17 cellular contexts compared by ENCODE assay signal in genomic region chr3:151146731-151147091, GRCh38. TPM values are rescaled to one million over a fixed set of nuclear protein-coding genes. Genes with fewer than 3 reads are reported as not detected.
A peak's percentile ranks its signal among the peaks of the same experiment; 100 is the strongest.
DNase-seq lines count a peak whose midpoint lies in the region; ATAC-seq and TF ChIP-seq lines count a peak whose summit lies in the region.
"Had no signal": no experiment of that assay in that cellular context is flagged by ENCODE, and none has a peak within 500 bp of the region (broad histone marks: within the 10 kb centered on the region; RNA-seq: fewer than 3 reads in every experiment).

No MANE protein-coding gene starts in this region.

- H3K27me3 Mint-ChIP-seq in immature natural killer cell (ENCODE audit: low read depth in 3 of 3) (peaks cover 0 to 9% (median 2%) of the 10 kb centered on the region in 3 donors), endodermal cell (ENCODE audit: insufficient read depth) (no peaks in the 10 kb centered on the region)
- H3K27me3 Mint-ChIP-seq in activated CD8-positive, alpha-beta T cell treated with anti-CD3 and anti-CD28 coated beads, Interleukin-2, amount 10 ng/mL, durations not matched to agents 7 days and 5 days (ENCODE audit: low read depth): peaks cover 9% of the 10 kb centered on the region
- H3K27me3 Mint-ChIP-seq: progenitor cell of endocrine pancreas had no signal

- CTCF ChIA-PET in activated CD8-positive, alpha-beta T cell treated with anti-CD3 and anti-CD28 coated beads, Interleukin-2, amount 10 ng/mL, durations not matched to agents 7 days and 5 days (lab: Charles Lee): interaction anchor here (0.6 to 7.4 kb wide), 14 partner anchors 9 to 425 kb away, joined by 3 to 66 read pairs (median 4); partner anchors contain the start of genes MED12L and P2RY14

- peak overlapping the region; percentile 48 for H3K4me2 ChIP-seq in GM23248 (ENCODE audit: unreplicated experiment)

- H3K79me2 ChIP-seq in GM23248 (ENCODE audit: insufficient read depth): no peaks in the 10 kb centered on the region

- no peaks in the 10 kb centered on the region for H3K9me2 ChIP-seq in GM23248 (ENCODE audit: insufficient read depth)

- H3K36me3 Mint-ChIP-seq in immature natural killer cell: no peaks in the 10 kb centered on the region
- H3K36me3 Mint-ChIP-seq in activated CD8-positive, alpha-beta T cell treated with anti-CD3 and anti-CD28 coated beads, Interleukin-2, amount 10 ng/mL, durations not matched to agents 7 days and 5 days (ENCODE audit: low read depth): no peaks in the 10 kb centered on the region
- no peaks in the 10 kb centered on the region for H3K36me3 Mint-ChIP-seq in endodermal cell (ENCODE audit: low read depth)

- H3K9ac ChIP-seq in GM23248 (no peak overlapping the region), endodermal cell (ENCODE audit: extremely low read depth, low read length, poor library complexity, severe bottlenecking) (no peak overlapping the region)

- peaks cover 7% of the 10 kb centered on the region for H3K4me1 ChIP-seq in GM23248 (ENCODE audit: insufficient read depth)
- peaks cover 8% of the 10 kb centered on the region for H3K4me1 ChIP-seq in RWPE2 (ENCODE audit: insufficient read depth, poor library complexity, severe bottlenecking)
- H3K4me1 ChIP-seq in endodermal cell (ENCODE audit: control insufficient read depth, insufficient read depth, low read length): peaks cover 2% of the 10 kb centered on the region

- no peak overlapping the region for H3K4me3 ChIP-seq in GM23248
- no peak overlapping the region for H3K4me3 ChIP-seq in RWPE2 (ENCODE audit: severe bottlenecking)
- H3K4me3 ChIP-seq in endodermal cell (ENCODE audit: low read length): no peak overlapping the region
- H3K4me3 ChIP-seq: ascending aorta, MG63, Peyer's patch, tibial artery had no signal

- no peaks in the 10 kb centered on the region for H3K27me3 ChIP-seq in GM23248 (replicated peaks; ENCODE audit: insufficient read depth)
- no peaks in the 10 kb centered on the region for H3K27me3 ChIP-seq in RWPE2 (ENCODE audit: insufficient read depth, poor library complexity, severe bottlenecking)
- H3K27me3 ChIP-seq in endodermal cell (ENCODE audit: control insufficient read depth, insufficient read depth, low read length, poor library complexity, severe bottlenecking): no peaks in the 10 kb centered on the region
- H3K27me3 ChIP-seq: ascending aorta, Peyer's patch had no signal

- no peak overlapping the region for H3K27ac ChIP-seq in GM23248
- H3K27ac ChIP-seq in RWPE2 (ENCODE audit: poor library complexity, severe bottlenecking): peak overlapping the region; percentile 10
- H3K27ac ChIP-seq in endodermal cell (ENCODE audit: low read depth, low read length): no peak overlapping the region
- H3K27ac ChIP-seq: Peyer's patch, tibial artery had no signal

- WGBS in GM23248 (ENCODE audit: low coverage in 1 of 2, low lambda C conversion rate in 2 of 2, missing lambda C conversion rate in 2 of 2), 2 experiments: 48 to 76% methylated on average over 1 of the region's 1 CpG
- 100% methylated on average over 1 of the region's 1 CpG; no CpG with 5 or more reads in 1 of the 2 experiments for whole genome bisulfite sequencing in endodermal cell (ENCODE audit: insufficient coverage in 1 of 2, insufficient read length in 1 of 2), 2 experiments

- DNase-seq in GM23248 (no peak), RWPE2 (ENCODE audit: low spot score) (no peak), immature natural killer cell (no peak), stromal cell of bone marrow (ENCODE audit: low read depth) (peak; percentile 24), NCI-H1930 (lab: John Stamatoyannopoulos, UW) (no peak), endodermal cell (no peak)
- no peak for DNase-seq in activated CD8-positive, alpha-beta T cell treated with anti-CD3 and anti-CD28 coated beads, Interleukin-2, amount 10 ng/mL, durations not matched to agents 7 days and 5 days

- H4K20me1 ChIP-seq in GM23248 (ENCODE audit: insufficient read depth): no peaks in the 10 kb centered on the region

- no peaks in the 10 kb centered on the region for H3K36me3 ChIP-seq in GM23248 (ENCODE audit: low read depth)
- no peaks in the 10 kb centered on the region for H3K36me3 ChIP-seq in RWPE2 (ENCODE audit: low read depth)
- H3K36me3 ChIP-seq in endodermal cell (ENCODE audit: control insufficient read depth, insufficient read depth, low read length): no peaks in the 10 kb centered on the region
- H3K36me3 ChIP-seq: ascending aorta, MG63, Peyer's patch, tibial artery had no signal

- H3F3A ChIP-seq in GM23248 (ENCODE audit: insufficient read depth): 0 out of 2 replicates have a peak, but pooled peaks cover 8% of the 10 kb centered on the region

- H3K27ac Mint-ChIP-seq in immature natural killer cell: peak overlapping the region in 2 of 6 donors; percentile 41 to 50
- H3K27ac Mint-ChIP-seq in activated CD8-positive, alpha-beta T cell treated with anti-CD3 and anti-CD28 coated beads, Interleukin-2, amount 10 ng/mL, durations not matched to agents 7 days and 5 days: no peak overlapping the region
- no peak overlapping the region for H3K27ac Mint-ChIP-seq in endodermal cell
- H3K27ac Mint-ChIP-seq: HFFc6, nephron progenitor cell, progenitor cell of endocrine pancreas had no signal

- H3K4me1 Mint-ChIP-seq in immature natural killer cell (peaks cover 0 to 8% of the 10 kb centered on the region in 2 donors), endodermal cell (no peaks in the 10 kb centered on the region)
- no peaks in the 10 kb centered on the region for H3K4me1 Mint-ChIP-seq in activated CD8-positive, alpha-beta T cell treated with anti-CD3 and anti-CD28 coated beads, Interleukin-2, amount 10 ng/mL, durations not matched to agents 7 days and 5 days (ENCODE audit: low read depth)

- in situ Hi-C loops in GM23248 (cut with MboI): no loop called here

- H3K4me3 Mint-ChIP-seq in immature natural killer cell (peak overlapping the region in 4 of 5 donors; percentile 1 to 66 (median 28)), endodermal cell (no peak overlapping the region)
- no peak overlapping the region for H3K4me3 Mint-ChIP-seq in activated CD8-positive, alpha-beta T cell treated with anti-CD3 and anti-CD28 coated beads, Interleukin-2, amount 10 ng/mL, durations not matched to agents 7 days and 5 days
- H3K4me3 Mint-ChIP-seq: HFFc6, nephron progenitor cell had no signal

- POLR2A ChIA-PET in activated CD8-positive, alpha-beta T cell treated with anti-CD3 and anti-CD28 coated beads, Interleukin-2, amount 10 ng/mL, durations not matched to agents 7 days and 5 days (lab: Charles Lee): no interaction called here

- H3K9me3 Mint-ChIP-seq in immature natural killer cell (no peaks in the 10 kb centered on the region), endodermal cell (no peaks in the 10 kb centered on the region)
- no peaks in the 10 kb centered on the region for H3K9me3 Mint-ChIP-seq in activated CD8-positive, alpha-beta T cell treated with anti-CD3 and anti-CD28 coated beads, Interleukin-2, amount 10 ng/mL, durations not matched to agents 7 days and 5 days (ENCODE audit: insufficient read depth)
- H3K9me3 Mint-ChIP-seq: HFFc6, nephron progenitor cell had no signal

- no peak overlapping the region for H2AFZ ChIP-seq in GM23248

- ATAC-seq in RWPE2 (ENCODE audit: low read depth): no peak
- no peak for ATAC-seq in activated CD8-positive, alpha-beta T cell treated with anti-CD3 and anti-CD28 coated beads, Interleukin-2, amount 10 ng/mL, durations not matched to agents 7 days and 5 days

- no peak for TF ChIP-seq CTCF in RWPE2 (IDR thresholded peaks at IDR 0.05; ENCODE audit: poor library complexity, severe bottlenecking)
- TF ChIP-seq CTCF in endodermal cell (conservative IDR thresholded peaks at IDR 0.05): no peak

- H3K9me3 ChIP-seq in GM23248 (ENCODE audit: low read depth) (no peaks in the 10 kb centered on the region), RWPE2 (ENCODE audit: severe bottlenecking) (no peaks in the 10 kb centered on the region), endodermal cell (ENCODE audit: control insufficient read depth, low read length) (no peaks in the 10 kb centered on the region)
- H3K9me3 ChIP-seq: ascending aorta, MG63, Peyer's patch, tibial artery had no signal

RNA-seq across cellular contexts. Expression of gene GPR171, which starts 56.3 kb away (rescaled TPM):
- not detected in 2 replicates for total RNA-seq in GM23248 (2014; rRNA removed; shearing (Covaris generic))
- polyA plus RNA-seq in GM23248 (2016; fragmentation: Nextera tagmentation; extraction: Ambion mirVana) (not detected in 2 replicates), immature natural killer cell (10 to 100 TPM in 2 of 3 donors, 1 to 10 TPM in 1; 9.3 to 16.5 (median 13.5) TPM)
- total RNA-seq in activated CD8-positive, alpha-beta T cell treated with anti-CD3 and anti-CD28 coated beads, Interleukin-2, amount 10 ng/mL, durations not matched to agents 7 days and 5 days: 100 to 1,000 TPM; 115 to 124 TPM
- not detected for total RNA-seq in endodermal cell
- not detected for polyA plus RNA-seq in endodermal cell (2013, experiment 1 of 2)
- not detected for polyA plus RNA-seq in endodermal cell (2013, experiment 2 of 2)
- total RNA-seq: Daoy, glomerular endothelial cell, HFFc6, IMR-90, progenitor cell of endocrine pancreas had no signal
- polyA plus RNA-seq: IMR-90 had no signal

Comparison
In these comparisons a context has a peak if more than half of its experiments do, and no peak if none do; other contexts are left out.
1. H3K4me3 Mint-ChIP-seq: peak in immature natural killer cell (4 of 5); none in activated CD8-positive, alpha-beta T cell treated with anti-CD3 and anti-CD28 coated beads, Interleukin-2, amount 10 ng/mL, durations not matched to agents 7 days and 5 days (single experiment) and endodermal cell (single experiment).
2. RNA of gene GPR171, which starts 56.3 kb away (total RNA-seq): 115 to 124 TPM in activated CD8-positive, alpha-beta T cell treated with anti-CD3 and anti-CD28 coated beads, Interleukin-2, amount 10 ng/mL, durations not matched to agents 7 days and 5 days; not detected in GM23248 and not detected in endodermal cell; every median in the first group is over 100 times any median in the second.